In the genomic region with DNA sequence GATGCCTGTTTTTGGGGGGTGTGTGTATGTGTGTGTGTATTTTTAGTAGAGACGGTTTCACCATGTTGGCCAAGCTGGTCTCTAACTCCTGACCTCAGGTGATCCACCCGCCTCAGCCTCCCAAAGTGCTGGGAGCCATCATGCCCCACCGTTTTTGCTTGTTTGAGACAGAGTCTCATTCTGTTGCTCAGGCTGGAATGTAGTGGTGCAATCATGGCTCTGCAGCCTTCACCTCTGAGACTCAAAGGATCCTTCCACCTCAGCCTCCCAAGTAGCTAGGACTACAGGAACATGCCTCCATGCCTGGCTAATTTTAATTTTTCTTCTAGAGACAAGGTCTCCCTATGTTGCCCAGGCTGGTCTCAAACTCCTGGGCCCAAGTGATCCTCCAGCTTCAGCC, we compare ENCODE assay signal across 9 cellular contexts. TPM values are rescaled to one million over a fixed set of nuclear protein-coding genes. Genes with fewer than 3 reads are reported as not detected.
A peak's percentile ranks its signal among the peaks of the same experiment; 100 is the strongest.
DNase-seq lines count a peak whose midpoint lies in the region; ATAC-seq and TF ChIP-seq lines count a peak whose summit lies in the region.
"Not testable (repeated sequence)": the region's sequence is repeated elsewhere in the genome, so short reads cannot be mapped to it uniquely, and the experiment has no call there.
"Had no signal": no experiment of that assay in that cellular context is flagged by ENCODE, and none has a peak within 500 bp of the region (broad histone marks: within the 10 kb centered on the region; RNA-seq: fewer than 3 reads in every experiment).

No MANE protein-coding gene starts in this region.

- H3K4me1 Mint-ChIP-seq in CD8-positive, alpha-beta T cell (ENCODE audit: low read depth) = peaks cover 26% of the 10 kb centered on the region
- peaks cover 25% of the 10 kb centered on the region for H3K4me1 Mint-ChIP-seq in activated naive CD4-positive, alpha-beta T cell treated with anti-CD3 and anti-CD28 coated beads, Interleukin-2, amount 50 U/mL, for 24 hours
- peaks cover 23% of the 10 kb centered on the region for H3K4me1 Mint-ChIP-seq in activated naive CD8-positive, alpha-beta T cell (ENCODE audit: low read depth)
- peaks cover 21% of the 10 kb centered on the region for H3K4me1 Mint-ChIP-seq in nephron progenitor cell
- H3K4me1 Mint-ChIP-seq in progenitor cell of endocrine pancreas (ENCODE audit: low read depth) = peaks cover 12% of the 10 kb centered on the region

- peak overlapping the region; percentile 31 for H3K4me2 ChIP-seq in Loucy (ENCODE audit: low read depth, low read length, poor library complexity, severe bottlenecking)
- not testable (repeated sequence) for H3K4me2 ChIP-seq in trophoblast cell (ENCODE audit: low read length)

- not testable (repeated sequence) for H3K4ac ChIP-seq in trophoblast cell (ENCODE audit: low read depth, low read length)

- H3K27ac ChIP-seq in CD8-positive, alpha-beta T cell (ENCODE audit: low read depth, low read length); trophoblast cell (ENCODE audit: low read depth, low read length): not testable (repeated sequence)

- H4K91ac ChIP-seq in trophoblast cell (ENCODE audit: low read depth, low read length) = not testable (repeated sequence)

- H3K27me3 Mint-ChIP-seq in CD8-positive, alpha-beta T cell (ENCODE audit: low read depth); activated naive CD4-positive, alpha-beta T cell treated with anti-CD3 and anti-CD28 coated beads, Interleukin-2, amount 50 U/mL, for 24 hours; activated naive CD8-positive, alpha-beta T cell; nephron progenitor cell (ENCODE audit: low read depth, poor library complexity); progenitor cell of endocrine pancreas: not testable (repeated sequence)

- not testable (repeated sequence) for H3K9me3 ChIP-seq in CD8-positive, alpha-beta T cell (ENCODE audit: low read length); Loucy (ENCODE audit: insufficient read depth, low read depth, low read length); trophoblast cell (ENCODE audit: insufficient read depth, low read depth, low read length)

- H3K9ac ChIP-seq in Loucy (ENCODE audit: low read depth, low read length, poor library complexity, severe bottlenecking); trophoblast cell (ENCODE audit: low read length): not testable (repeated sequence)

- H3K14ac ChIP-seq in trophoblast cell (ENCODE audit: low read length) = not testable (repeated sequence)

- not testable (repeated sequence) for H2BK5ac ChIP-seq in trophoblast cell (ENCODE audit: low read depth, low read length, poor library complexity)

- H3K36me3 ChIP-seq in CD8-positive, alpha-beta T cell (ENCODE audit: insufficient read depth, low read length) = peaks cover 24% of the 10 kb centered on the region
- H3K36me3 ChIP-seq in Loucy (ENCODE audit: insufficient read depth, low read length) (peaks cover 16% of the 10 kb centered on the region; the same call in 1 of the 2 replicates), trophoblast cell (ENCODE audit: control insufficient read depth in 1 of 2, insufficient read depth in 2 of 2, low read length in 2 of 2) (peaks cover 11 to 14% of the 10 kb centered on the region in 2 experiments)

- H3F3A ChIP-seq in Loucy (ENCODE audit: low read depth) = not testable (repeated sequence)

- H3K9me2 ChIP-seq in Loucy (replicated peaks; ENCODE audit: low read depth, low read length) = not testable (repeated sequence)

- no CpG with 5 or more reads among the region's 3 CpGs for WGBS in trophoblast cell (ENCODE audit: extremely low coverage, insufficient coverage, insufficient read length)

- peak overlapping the region; percentile 60 for H3K27ac Mint-ChIP-seq in CD8-positive, alpha-beta T cell
- H3K27ac Mint-ChIP-seq in activated naive CD4-positive, alpha-beta T cell treated with anti-CD3 and anti-CD28 coated beads, Interleukin-2, amount 50 U/mL, for 24 hours = peak overlapping the region; percentile 32
- peak overlapping the region; percentile 6 for H3K27ac Mint-ChIP-seq in activated naive CD8-positive, alpha-beta T cell
- H3K27ac Mint-ChIP-seq in nephron progenitor cell = peak overlapping the region; percentile 57
- H3K27ac Mint-ChIP-seq in progenitor cell of endocrine pancreas = peak overlapping the region; percentile 49

- H2BK120ac ChIP-seq in trophoblast cell (ENCODE audit: insufficient read depth, low read length, poor library complexity) = not testable (repeated sequence)

- not testable (repeated sequence) for H4K12ac ChIP-seq in trophoblast cell (ENCODE audit: low read depth, low read length)

- not testable (repeated sequence) for H3K9me3 Mint-ChIP-seq in CD8-positive, alpha-beta T cell; activated naive CD4-positive, alpha-beta T cell treated with anti-CD3 and anti-CD28 coated beads, Interleukin-2, amount 50 U/mL, for 24 hours; activated naive CD8-positive, alpha-beta T cell (ENCODE audit: low read depth); nephron progenitor cell; progenitor cell of endocrine pancreas (ENCODE audit: low read depth)

- H3K79me2 ChIP-seq in Loucy (ENCODE audit: insufficient read depth, low read length) = peaks cover 23% of the 10 kb centered on the region
- H3K79me2 ChIP-seq in trophoblast cell (ENCODE audit: control insufficient read depth, insufficient read depth, low read length, poor library complexity) = not testable (repeated sequence)

- not testable (repeated sequence) for H4K8ac ChIP-seq in trophoblast cell (ENCODE audit: low read depth, low read length)

- ATAC-seq in CD8-positive, alpha-beta T cell = not testable (repeated sequence)

- not testable (repeated sequence) for H3K23ac ChIP-seq in trophoblast cell (ENCODE audit: low read length)

- not testable (repeated sequence) for H3K27me3 ChIP-seq in CD8-positive, alpha-beta T cell (ENCODE audit: insufficient read depth, low read length); Loucy (ENCODE audit: insufficient read depth, low read length, poor library complexity, severe bottlenecking); trophoblast cell (ENCODE audit: insufficient read depth, low read length)

- H2AK5ac ChIP-seq in trophoblast cell (ENCODE audit: low read length) = not testable (repeated sequence)

- H3K18ac ChIP-seq in trophoblast cell (ENCODE audit: low read length) = not testable (repeated sequence)

- POLR2A ChIA-PET in CD8-positive, alpha-beta T cell (lab: Charles Lee) = not testable (repeated sequence)

- H3K36me3 Mint-ChIP-seq in CD8-positive, alpha-beta T cell = peaks cover 43% of the 10 kb centered on the region
- peaks cover 21% of the 10 kb centered on the region for H3K36me3 Mint-ChIP-seq in activated naive CD4-positive, alpha-beta T cell treated with anti-CD3 and anti-CD28 coated beads, Interleukin-2, amount 50 U/mL, for 24 hours
- not testable (repeated sequence) for H3K36me3 Mint-ChIP-seq in activated naive CD8-positive, alpha-beta T cell
- H3K36me3 Mint-ChIP-seq in nephron progenitor cell (ENCODE audit: low read depth) (peaks cover 50% of the 10 kb centered on the region), progenitor cell of endocrine pancreas (ENCODE audit: insufficient read depth) (peaks cover 19% of the 10 kb centered on the region)

- TF ChIP-seq CTCF in CD8-positive, alpha-beta T cell (IDR thresholded peaks at IDR 0.05); Loucy (conservative IDR thresholded peaks at IDR 0.05; ENCODE audit: low read length); nephron progenitor cell (IDR thresholded peaks at IDR 0.05); progenitor cell of endocrine pancreas (IDR thresholded peaks at IDR 0.05; ENCODE audit: unreplicated experiment): not testable (repeated sequence)

- intact Hi-C loops in CD8-positive, alpha-beta T cell (cut with DNase I, micrococcal nuclease) = not testable (repeated sequence)

- H3K4me3 ChIP-seq in CD8-positive, alpha-beta T cell (ENCODE audit: low read depth, low read length); Loucy (ENCODE audit: low read length, poor library complexity, severe bottlenecking); trophoblast cell (ENCODE audit: low read depth, low read length): not testable (repeated sequence)

- DNase-seq in CD8-positive, alpha-beta T cell; nephron progenitor cell; progenitor cell of endocrine pancreas (ENCODE audit: low spot score, unreplicated experiment): not testable (repeated sequence)
- DNase-seq in trophoblast cell = peak; percentile 61 to 66

- not testable (repeated sequence) for H3K79me1 ChIP-seq in trophoblast cell (ENCODE audit: low read length)

- H3K4me1 ChIP-seq in CD8-positive, alpha-beta T cell (ENCODE audit: insufficient read depth, low read length) = peaks cover 14% of the 10 kb centered on the region
- H3K4me1 ChIP-seq in Loucy (ENCODE audit: insufficient read depth, low read length, poor library complexity, severe bottlenecking) = peaks cover 14% of the 10 kb centered on the region
- H3K4me1 ChIP-seq in trophoblast cell (ENCODE audit: control insufficient read depth in 1 of 2, insufficient read depth in 2 of 2, low read length in 2 of 2) = not testable (repeated sequence)

- not testable (repeated sequence) for H2AFZ ChIP-seq in Loucy (ENCODE audit: low read length); trophoblast cell (ENCODE audit: insufficient read depth, low read length, poor library complexity)

- H2BK12ac ChIP-seq in trophoblast cell (ENCODE audit: low read length) = not testable (repeated sequence)

- not testable (repeated sequence) for H3K4me3 Mint-ChIP-seq in CD8-positive, alpha-beta T cell; activated naive CD4-positive, alpha-beta T cell treated with anti-CD3 and anti-CD28 coated beads, Interleukin-2, amount 50 U/mL, for 24 hours; activated naive CD8-positive, alpha-beta T cell; nephron progenitor cell; progenitor cell of endocrine pancreas (ENCODE audit: low read depth)

- not testable (repeated sequence) for H4K20me1 ChIP-seq in Loucy (ENCODE audit: insufficient read depth, low read length, poor library complexity, severe bottlenecking)

- CTCF ChIA-PET in CD8-positive, alpha-beta T cell (lab: Charles Lee) = not testable (repeated sequence)

RNA-seq across cellular contexts. Expression of a gene that starts 4.8 kb away (rescaled TPM):
- 10 to 100 TPM; 10.7 to 11.2 TPM for total RNA-seq in CD8-positive, alpha-beta T cell
- polyA plus RNA-seq in trophoblast cell (2013) = 50.9 and 52.0 TPM in 2 replicates
- total RNA-seq in progenitor cell of endocrine pancreas = 27.5 and 27.9 TPM in 2 replicates

RNA-seq across cellular contexts. Expression of a gene that starts 11.2 kb away (rescaled TPM):
- under 1 TPM; 0.65 to 0.83 TPM for total RNA-seq in CD8-positive, alpha-beta T cell
- polyA plus RNA-seq in trophoblast cell (2013) = 60.9 and 68.9 TPM in 2 replicates
- 25.0 and 33.7 TPM in 2 replicates for total RNA-seq in progenitor cell of endocrine pancreas
- polyA plus RNA-seq: CD14-positive monocyte; CD8-positive, alpha-beta memory T cell had no signal

RNA-seq across cellular contexts. Expression of a gene that starts 36.5 kb away (rescaled TPM):
- total RNA-seq in CD8-positive, alpha-beta T cell = 10 to 100 TPM in 1 of 2 experiments, 1 to 10 TPM in 1; 10.0 to 12.9 TPM
- polyA plus RNA-seq in trophoblast cell (2013) = 11.6 and 12.6 TPM in 2 replicates
- 24.5 and 27.7 TPM in 2 replicates for total RNA-seq in progenitor cell of endocrine pancreas

Comparison
In these comparisons a context has a peak if more than half of its experiments do, and no peak if none do; other contexts are left out.
1. H3K27ac Mint-ChIP-seq: peak in every context shown above with its lines; median percentile 60 in CD8-positive, alpha-beta T cell; 57 in nephron progenitor cell; 49 in progenitor cell of endocrine pancreas; 32 in activated naive CD4-positive, alpha-beta T cell treated with anti-CD3 and anti-CD28 coated beads, Interleukin-2, amount 50 U/mL, for 24 hours; 6 in activated naive CD8-positive, alpha-beta T cell.
2. RNA of a gene that starts 11.2 kb away (total RNA-seq): 25.0 to 33.7 TPM in progenitor cell of endocrine pancreas; 0.65 to 0.83 TPM in CD8-positive, alpha-beta T cell; every median in the first group is over 10 times any median in the second.